In the genomic region with DNA sequence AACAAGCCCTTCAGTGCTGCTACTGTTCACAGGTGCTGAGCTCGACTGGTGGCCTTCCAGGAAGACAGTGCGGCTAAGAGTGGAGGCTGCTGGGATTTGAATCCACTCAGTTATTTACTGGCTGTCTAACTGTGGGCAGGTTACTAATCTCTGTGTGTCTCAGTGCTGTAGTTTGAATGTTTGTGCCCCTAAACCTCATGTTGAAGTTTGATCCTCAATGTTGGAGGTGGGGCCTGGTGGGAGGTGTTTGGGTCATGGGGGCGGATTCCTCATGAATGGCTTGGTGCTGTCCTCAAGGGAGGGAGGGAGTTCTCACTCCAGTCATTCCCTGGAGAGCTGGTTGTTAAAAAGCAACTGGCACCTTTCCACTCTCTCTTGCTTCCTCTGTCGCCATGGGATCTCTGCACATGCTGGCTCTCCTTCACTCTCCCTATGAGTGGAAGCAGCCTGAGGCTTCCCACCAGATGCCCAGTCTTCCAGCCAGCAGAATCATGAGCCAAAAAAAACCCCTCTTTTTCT, we compare ENCODE assay signal across 1 cellular context.
TF ChIP-seq lines count a peak whose summit lies in the region.

No MANE protein-coding gene starts in this region.

TF ChIP-seq in HepG2, 621 proteins besides CTCF, POLR2A, EP300 and RAD21 (continued from another document and continues in another):
- TF ChIP-seq FOXK1 (CRISPR knock-in tag; IDR thresholded peaks at IDR 0.05; ENCODE audit: borderline replicate concordance, low read depth) (no peak), ZNF816 (CRISPR knock-in tag; IDR thresholded peaks at IDR 0.05; ENCODE audit: borderline replicate concordance) (no peak), CC2D1A (CRISPR knock-in tag; IDR thresholded peaks at IDR 0.05) (no peak), FOXA3 (CRISPR knock-in tag; IDR thresholded peaks at IDR 0.05) (0 out of 2 replicates have a peak, but pooled peaks have one; percentile 7), ARHGAP35 (CRISPR knock-in tag; IDR thresholded peaks at IDR 0.05; ENCODE audit: borderline replicate concordance) (no peak), RBFOX2 (IDR thresholded peaks at IDR 0.05; ENCODE audit: low read depth, low read length) (no peak), SMAD1 (CRISPR knock-in tag; IDR thresholded peaks at IDR 0.05; ENCODE audit: borderline replicate concordance, low read depth) (no peak), TOE1 (CRISPR knock-in tag; IDR thresholded peaks at IDR 0.05) (no peak), BHLHE40 (IDR thresholded peaks at IDR 0.05; ENCODE audit: low read length) (no peak), CREM (IDR thresholded peaks at IDR 0.05) (no peak), CREM (CRISPR knock-in tag; IDR thresholded peaks at IDR 0.05) (no peak), ZNF83 (CRISPR knock-in tag; IDR thresholded peaks at IDR 0.05; ENCODE audit: borderline replicate concordance) (no peak), ZNF136 (CRISPR knock-in tag; IDR thresholded peaks at IDR 0.05; ENCODE audit: low read depth) (no peak), ZNF644 (CRISPR knock-in tag; IDR thresholded peaks at IDR 0.05; ENCODE audit: low read depth) (0 out of 2 replicates have a peak, but pooled peaks have one; percentile 15), ZNF878 (CRISPR knock-in tag; IDR thresholded peaks at IDR 0.05) (no peak), ZNF749 (CRISPR knock-in tag; IDR thresholded peaks at IDR 0.05; ENCODE audit: borderline replicate concordance) (no peak), ZBTB7B (CRISPR knock-in tag; IDR thresholded peaks at IDR 0.05) (peak; percentile 59; the same call in 1 of the 2 replicates), ZBTB21 (CRISPR knock-in tag; IDR thresholded peaks at IDR 0.05) (no peak), XBP1 (CRISPR knock-in tag; IDR thresholded peaks at IDR 0.05) (no peak), GTF2F1 (IDR thresholded peaks at IDR 0.05; ENCODE audit: low read length) (no peak), TGIF2 (CRISPR knock-in tag; IDR thresholded peaks at IDR 0.05) (no peak), KLF9 (CRISPR knock-in tag; IDR thresholded peaks at IDR 0.05; ENCODE audit: low read depth) (no peak), ZNF441 (CRISPR knock-in tag; IDR thresholded peaks at IDR 0.05; ENCODE audit: borderline replicate concordance) (0 out of 2 replicates have a peak, but pooled peaks have one; percentile 32), GATA4 (IDR thresholded peaks at IDR 0.05; ENCODE audit: borderline replicate concordance, low read depth) (no peak), ZC3H4 (CRISPR knock-in tag; IDR thresholded peaks at IDR 0.05; ENCODE audit: borderline replicate concordance) (no peak), TEAD3 (CRISPR knock-in tag; optimal IDR thresholded peaks at IDR 0.05; ENCODE audit: borderline replicate concordance) (peak; percentile 44)
- TF ChIP-seq, protein P1, sequence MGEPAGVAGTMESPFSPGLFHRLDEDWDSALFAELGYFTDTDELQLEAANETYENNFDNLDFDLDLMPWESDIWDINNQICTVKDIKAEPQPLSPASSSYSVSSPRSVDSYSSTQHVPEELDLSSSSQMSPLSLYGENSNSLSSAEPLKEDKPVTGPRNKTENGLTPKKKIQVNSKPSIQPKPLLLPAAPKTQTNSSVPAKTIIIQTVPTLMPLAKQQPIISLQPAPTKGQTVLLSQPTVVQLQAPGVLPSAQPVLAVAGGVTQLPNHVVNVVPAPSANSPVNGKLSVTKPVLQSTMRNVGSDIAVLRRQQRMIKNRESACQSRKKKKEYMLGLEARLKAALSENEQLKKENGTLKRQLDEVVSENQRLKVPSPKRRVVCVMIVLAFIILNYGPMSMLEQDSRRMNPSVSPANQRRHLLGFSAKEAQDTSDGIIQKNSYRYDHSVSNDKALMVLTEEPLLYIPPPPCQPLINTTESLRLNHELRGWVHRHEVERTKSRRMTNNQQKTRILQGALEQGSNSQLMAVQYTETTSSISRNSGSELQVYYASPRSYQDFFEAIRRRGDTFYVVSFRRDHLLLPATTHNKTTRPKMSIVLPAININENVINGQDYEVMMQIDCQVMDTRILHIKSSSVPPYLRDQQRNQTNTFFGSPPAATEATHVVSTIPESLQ (CRISPR knock-in tag; conservative IDR thresholded peaks at IDR 0.05): no peak
- TF ChIP-seq, protein P2, sequence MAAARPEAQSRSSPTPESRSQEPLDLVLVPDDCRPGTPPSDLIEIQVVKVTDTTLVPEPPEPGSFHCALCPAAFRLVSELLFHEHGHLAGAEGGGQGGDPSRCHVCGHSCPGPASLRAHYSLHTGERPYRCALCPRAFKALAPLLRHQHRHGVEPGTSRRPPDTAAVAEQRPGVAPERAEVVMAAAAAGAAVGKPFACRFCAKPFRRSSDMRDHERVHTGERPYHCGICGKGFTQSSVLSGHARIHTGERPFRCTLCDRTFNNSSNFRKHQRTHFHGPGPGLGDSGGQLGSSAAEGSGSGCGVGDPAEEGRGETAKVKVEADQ (CRISPR knock-in tag; IDR thresholded peaks at IDR 0.05; ENCODE audit: borderline replicate concordance): no peak
- TF ChIP-seq, protein P3, sequence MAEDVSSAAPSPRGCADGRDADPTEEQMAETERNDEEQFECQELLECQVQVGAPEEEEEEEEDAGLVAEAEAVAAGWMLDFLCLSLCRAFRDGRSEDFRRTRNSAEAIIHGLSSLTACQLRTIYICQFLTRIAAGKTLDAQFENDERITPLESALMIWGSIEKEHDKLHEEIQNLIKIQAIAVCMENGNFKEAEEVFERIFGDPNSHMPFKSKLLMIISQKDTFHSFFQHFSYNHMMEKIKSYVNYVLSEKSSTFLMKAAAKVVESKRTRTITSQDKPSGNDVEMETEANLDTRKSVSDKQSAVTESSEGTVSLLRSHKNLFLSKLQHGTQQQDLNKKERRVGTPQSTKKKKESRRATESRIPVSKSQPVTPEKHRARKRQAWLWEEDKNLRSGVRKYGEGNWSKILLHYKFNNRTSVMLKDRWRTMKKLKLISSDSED (CRISPR knock-in tag; IDR thresholded peaks at IDR 0.05): no peak
- TF ChIP-seq, protein P4, sequence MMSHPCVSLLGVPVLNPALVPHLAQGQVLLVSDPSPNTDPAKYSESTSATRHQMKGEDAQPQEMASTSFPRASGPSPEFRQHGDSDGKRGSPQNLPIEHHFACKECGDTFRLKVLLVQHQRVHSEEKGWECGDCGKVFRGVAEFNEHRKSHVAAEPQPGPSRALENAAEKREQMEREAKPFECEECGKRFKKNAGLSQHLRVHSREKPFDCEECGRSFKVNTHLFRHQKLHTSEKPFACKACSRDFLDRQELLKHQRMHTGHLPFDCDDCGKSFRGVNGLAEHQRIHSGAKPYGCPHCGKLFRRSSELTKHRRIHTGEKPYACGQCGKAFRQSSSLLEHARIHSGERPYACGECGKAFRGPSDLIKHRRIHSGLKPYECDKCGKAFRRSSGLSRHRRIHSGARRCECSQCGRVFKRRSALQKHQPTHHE (CRISPR knock-in tag; IDR thresholded peaks at IDR 0.05; ENCODE audit: borderline replicate concordance): no peak
- TF ChIP-seq, protein P5, sequence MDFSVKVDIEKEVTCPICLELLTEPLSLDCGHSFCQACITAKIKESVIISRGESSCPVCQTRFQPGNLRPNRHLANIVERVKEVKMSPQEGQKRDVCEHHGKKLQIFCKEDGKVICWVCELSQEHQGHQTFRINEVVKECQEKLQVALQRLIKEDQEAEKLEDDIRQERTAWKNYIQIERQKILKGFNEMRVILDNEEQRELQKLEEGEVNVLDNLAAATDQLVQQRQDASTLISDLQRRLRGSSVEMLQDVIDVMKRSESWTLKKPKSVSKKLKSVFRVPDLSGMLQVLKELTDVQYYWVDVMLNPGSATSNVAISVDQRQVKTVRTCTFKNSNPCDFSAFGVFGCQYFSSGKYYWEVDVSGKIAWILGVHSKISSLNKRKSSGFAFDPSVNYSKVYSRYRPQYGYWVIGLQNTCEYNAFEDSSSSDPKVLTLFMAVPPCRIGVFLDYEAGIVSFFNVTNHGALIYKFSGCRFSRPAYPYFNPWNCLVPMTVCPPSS (IDR thresholded peaks at IDR 0.05): no peak
- TF ChIP-seq, protein P6, sequence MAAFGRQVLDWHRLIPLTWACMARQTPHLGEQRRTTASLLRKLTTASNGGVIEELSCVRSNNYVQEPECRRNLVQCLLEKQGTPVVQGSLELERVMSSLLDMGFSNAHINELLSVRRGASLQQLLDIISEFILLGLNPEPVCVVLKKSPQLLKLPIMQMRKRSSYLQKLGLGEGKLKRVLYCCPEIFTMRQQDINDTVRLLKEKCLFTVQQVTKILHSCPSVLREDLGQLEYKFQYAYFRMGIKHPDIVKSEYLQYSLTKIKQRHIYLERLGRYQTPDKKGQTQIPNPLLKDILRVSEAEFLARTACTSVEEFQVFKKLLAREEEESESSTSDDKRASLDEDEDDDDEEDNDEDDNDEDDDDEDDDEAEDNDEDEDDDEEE (CRISPR knock-in tag; IDR thresholded peaks at IDR 0.05): no peak
- TF ChIP-seq, protein P7, sequence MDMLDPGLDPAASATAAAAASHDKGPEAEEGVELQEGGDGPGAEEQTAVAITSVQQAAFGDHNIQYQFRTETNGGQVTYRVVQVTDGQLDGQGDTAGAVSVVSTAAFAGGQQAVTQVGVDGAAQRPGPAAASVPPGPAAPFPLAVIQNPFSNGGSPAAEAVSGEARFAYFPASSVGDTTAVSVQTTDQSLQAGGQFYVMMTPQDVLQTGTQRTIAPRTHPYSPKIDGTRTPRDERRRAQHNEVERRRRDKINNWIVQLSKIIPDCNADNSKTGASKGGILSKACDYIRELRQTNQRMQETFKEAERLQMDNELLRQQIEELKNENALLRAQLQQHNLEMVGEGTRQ (IDR thresholded peaks at IDR 0.05; ENCODE audit: low read depth, low read length): no peak
- TF ChIP-seq, protein P7 (CRISPR knock-in tag; IDR thresholded peaks at IDR 0.05; ENCODE audit: borderline replicate concordance): no peak
- TF ChIP-seq, protein P8, sequence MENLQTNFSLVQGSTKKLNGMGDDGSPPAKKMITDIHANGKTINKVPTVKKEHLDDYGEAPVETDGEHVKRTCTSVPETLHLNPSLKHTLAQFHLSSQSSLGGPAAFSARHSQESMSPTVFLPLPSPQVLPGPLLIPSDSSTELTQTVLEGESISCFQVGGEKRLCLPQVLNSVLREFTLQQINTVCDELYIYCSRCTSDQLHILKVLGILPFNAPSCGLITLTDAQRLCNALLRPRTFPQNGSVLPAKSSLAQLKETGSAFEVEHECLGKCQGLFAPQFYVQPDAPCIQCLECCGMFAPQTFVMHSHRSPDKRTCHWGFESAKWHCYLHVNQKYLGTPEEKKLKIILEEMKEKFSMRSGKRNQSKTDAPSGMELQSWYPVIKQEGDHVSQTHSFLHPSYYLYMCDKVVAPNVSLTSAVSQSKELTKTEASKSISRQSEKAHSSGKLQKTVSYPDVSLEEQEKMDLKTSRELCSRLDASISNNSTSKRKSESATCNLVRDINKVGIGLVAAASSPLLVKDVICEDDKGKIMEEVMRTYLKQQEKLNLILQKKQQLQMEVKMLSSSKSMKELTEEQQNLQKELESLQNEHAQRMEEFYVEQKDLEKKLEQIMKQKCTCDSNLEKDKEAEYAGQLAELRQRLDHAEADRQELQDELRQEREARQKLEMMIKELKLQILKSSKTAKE (CRISPR knock-in tag; IDR thresholded peaks at IDR 0.05; ENCODE audit: borderline replicate concordance): no peak
- TF ChIP-seq, protein P9, sequence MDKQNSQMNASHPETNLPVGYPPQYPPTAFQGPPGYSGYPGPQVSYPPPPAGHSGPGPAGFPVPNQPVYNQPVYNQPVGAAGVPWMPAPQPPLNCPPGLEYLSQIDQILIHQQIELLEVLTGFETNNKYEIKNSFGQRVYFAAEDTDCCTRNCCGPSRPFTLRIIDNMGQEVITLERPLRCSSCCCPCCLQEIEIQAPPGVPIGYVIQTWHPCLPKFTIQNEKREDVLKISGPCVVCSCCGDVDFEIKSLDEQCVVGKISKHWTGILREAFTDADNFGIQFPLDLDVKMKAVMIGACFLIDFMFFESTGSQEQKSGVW (CRISPR knock-in tag; IDR thresholded peaks at IDR 0.05; ENCODE audit: borderline replicate concordance): no peak
- TF ChIP-seq, protein P10, sequence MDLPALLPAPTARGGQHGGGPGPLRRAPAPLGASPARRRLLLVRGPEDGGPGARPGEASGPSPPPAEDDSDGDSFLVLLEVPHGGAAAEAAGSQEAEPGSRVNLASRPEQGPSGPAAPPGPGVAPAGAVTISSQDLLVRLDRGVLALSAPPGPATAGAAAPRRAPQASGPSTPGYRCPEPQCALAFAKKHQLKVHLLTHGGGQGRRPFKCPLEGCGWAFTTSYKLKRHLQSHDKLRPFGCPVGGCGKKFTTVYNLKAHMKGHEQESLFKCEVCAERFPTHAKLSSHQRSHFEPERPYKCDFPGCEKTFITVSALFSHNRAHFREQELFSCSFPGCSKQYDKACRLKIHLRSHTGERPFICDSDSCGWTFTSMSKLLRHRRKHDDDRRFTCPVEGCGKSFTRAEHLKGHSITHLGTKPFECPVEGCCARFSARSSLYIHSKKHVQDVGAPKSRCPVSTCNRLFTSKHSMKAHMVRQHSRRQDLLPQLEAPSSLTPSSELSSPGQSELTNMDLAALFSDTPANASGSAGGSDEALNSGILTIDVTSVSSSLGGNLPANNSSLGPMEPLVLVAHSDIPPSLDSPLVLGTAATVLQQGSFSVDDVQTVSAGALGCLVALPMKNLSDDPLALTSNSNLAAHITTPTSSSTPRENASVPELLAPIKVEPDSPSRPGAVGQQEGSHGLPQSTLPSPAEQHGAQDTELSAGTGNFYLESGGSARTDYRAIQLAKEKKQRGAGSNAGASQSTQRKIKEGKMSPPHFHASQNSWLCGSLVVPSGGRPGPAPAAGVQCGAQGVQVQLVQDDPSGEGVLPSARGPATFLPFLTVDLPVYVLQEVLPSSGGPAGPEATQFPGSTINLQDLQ (CRISPR knock-in tag; IDR thresholded peaks at IDR 0.05): peak; percentile 24; the same call in 1 of the 2 replicates
- TF ChIP-seq, protein P11, sequence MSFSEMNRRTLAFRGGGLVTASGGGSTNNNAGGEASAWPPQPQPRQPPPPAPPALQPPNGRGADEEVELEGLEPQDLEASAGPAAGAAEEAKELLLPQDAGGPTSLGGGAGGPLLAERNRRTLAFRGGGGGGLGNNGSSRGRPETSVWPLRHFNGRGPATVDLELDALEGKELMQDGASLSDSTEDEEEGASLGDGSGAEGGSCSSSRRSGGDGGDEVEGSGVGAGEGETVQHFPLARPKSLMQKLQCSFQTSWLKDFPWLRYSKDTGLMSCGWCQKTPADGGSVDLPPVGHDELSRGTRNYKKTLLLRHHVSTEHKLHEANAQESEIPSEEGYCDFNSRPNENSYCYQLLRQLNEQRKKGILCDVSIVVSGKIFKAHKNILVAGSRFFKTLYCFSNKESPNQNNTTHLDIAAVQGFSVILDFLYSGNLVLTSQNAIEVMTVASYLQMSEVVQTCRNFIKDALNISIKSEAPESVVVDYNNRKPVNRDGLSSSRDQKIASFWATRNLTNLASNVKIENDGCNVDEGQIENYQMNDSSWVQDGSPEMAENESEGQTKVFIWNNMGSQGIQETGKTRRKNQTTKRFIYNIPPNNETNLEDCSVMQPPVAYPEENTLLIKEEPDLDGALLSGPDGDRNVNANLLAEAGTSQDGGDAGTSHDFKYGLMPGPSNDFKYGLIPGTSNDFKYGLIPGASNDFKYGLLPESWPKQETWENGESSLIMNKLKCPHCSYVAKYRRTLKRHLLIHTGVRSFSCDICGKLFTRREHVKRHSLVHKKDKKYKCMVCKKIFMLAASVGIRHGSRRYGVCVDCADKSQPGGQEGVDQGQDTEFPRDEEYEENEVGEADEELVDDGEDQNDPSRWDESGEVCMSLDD (CRISPR knock-in tag; IDR thresholded peaks at IDR 0.05; ENCODE audit: borderline replicate concordance): no peak
